Comparison of ENCODE assay signal across 1 cellular context in the genomic region with DNA sequence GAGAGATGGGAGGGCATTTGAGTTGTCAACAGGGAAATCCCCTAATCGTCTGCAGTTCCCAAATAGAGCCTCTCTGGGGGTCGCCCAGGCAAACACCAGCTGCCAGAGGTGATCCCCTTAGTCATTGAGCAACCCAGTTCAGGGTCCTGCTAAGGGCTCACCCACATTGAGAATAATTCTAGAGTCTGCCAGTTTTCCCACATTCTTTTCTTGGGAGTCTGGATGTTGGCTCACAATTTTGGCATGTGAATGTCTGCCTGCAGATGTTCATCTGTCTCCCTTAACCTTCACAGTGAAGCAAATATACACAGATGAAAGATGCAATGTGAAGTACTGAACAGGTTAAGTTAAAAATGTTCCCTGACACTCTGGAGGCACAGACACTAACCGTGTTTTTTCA.
TF ChIP-seq lines count a peak whose summit lies in the region.

No MANE protein-coding gene starts in this region.

TF ChIP-seq in IMR-90, 13 proteins besides CTCF, POLR2A, EP300 and RAD21:
- TF ChIP-seq RCOR1 (IDR thresholded peaks at IDR 0.05; ENCODE audit: insufficient replicate concordance, low read length) (no peak), NFE2L2 (IDR thresholded peaks at IDR 0.05; ENCODE audit: low read depth, low read length) (no peak), CEBPB (IDR thresholded peaks at IDR 0.05; ENCODE audit: low read depth, low read length) (no peak), MXI1 (IDR thresholded peaks at IDR 0.05; ENCODE audit: borderline replicate concordance, low read depth, low read length) (no peak), MAFK (IDR thresholded peaks at IDR 0.05; ENCODE audit: low read depth, low read length) (no peak), FOS (IDR thresholded peaks at IDR 0.05; ENCODE audit: low read depth, low read length) (no peak), BHLHE40 (IDR thresholded peaks at IDR 0.05; ENCODE audit: low read depth, low read length) (no peak)
- TF ChIP-seq, protein P1, sequence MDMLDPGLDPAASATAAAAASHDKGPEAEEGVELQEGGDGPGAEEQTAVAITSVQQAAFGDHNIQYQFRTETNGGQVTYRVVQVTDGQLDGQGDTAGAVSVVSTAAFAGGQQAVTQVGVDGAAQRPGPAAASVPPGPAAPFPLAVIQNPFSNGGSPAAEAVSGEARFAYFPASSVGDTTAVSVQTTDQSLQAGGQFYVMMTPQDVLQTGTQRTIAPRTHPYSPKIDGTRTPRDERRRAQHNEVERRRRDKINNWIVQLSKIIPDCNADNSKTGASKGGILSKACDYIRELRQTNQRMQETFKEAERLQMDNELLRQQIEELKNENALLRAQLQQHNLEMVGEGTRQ (IDR thresholded peaks at IDR 0.05; ENCODE audit: low read depth, low read length), result no peak
TF ChIP-seq in IMR-90: peak in this region for 0.
